In genomic region chr4:1487761-1488160, GRCh38 we compare ENCODE assay signal across 31 cellular contexts.
"Had no signal": no experiment of that assay in that cellular context is flagged by ENCODE, and none has a peak within 500 bp of the region (broad histone marks: within the 10 kb centered on the region; RNA-seq: fewer than 3 reads in every experiment).

No MANE protein-coding gene starts in this region.

- H3K27me3 ChIP-seq: ovary, right lobe of liver had no signal

- H3K9me3 ChIP-seq: ovary, prostate gland, right lobe of liver, uterus had no signal

- H3K9ac ChIP-seq: neural progenitor cell had no signal

- H3K4me3 Mint-ChIP-seq: mesothelial cell of epicardium; naive B cell; natural killer cell; nephron progenitor cell; neural progenitor cell; stimulated activated memory B cell treated with anti-CD40 and anti-IgM and Interleukin-4, amounts not matched to agents 10 μg/mL and 1 μg/mL and 100 μg/mL, for 72 hours; stimulated activated naive CD8-positive, alpha-beta T cell treated with anti-CD3 and anti-CD28 coated beads, Interleukin-15, amount 100 ng/mL, for 72 hours; type B pancreatic cell had no signal

- ATAC-seq: heart left ventricle; left colon; left lung; natural killer cell; right lobe of liver; stimulated activated memory B cell treated with anti-CD40 and anti-IgM and Interleukin-4, amounts not matched to agents 10 μg/mL and 1 μg/mL and 100 μg/mL, for 72 hours; stimulated activated naive CD8-positive, alpha-beta T cell treated with anti-CD3 and anti-CD28 coated beads, Interleukin-15, amount 100 ng/mL, for 72 hours had no signal

- H3K4me2 ChIP-seq: neural progenitor cell, smooth muscle cell had no signal

- H3K27ac Mint-ChIP-seq: mesothelial cell of epicardium; naive B cell; natural killer cell; nephron progenitor cell; neural progenitor cell; stimulated activated memory B cell treated with anti-CD40 and anti-IgM and Interleukin-4, amounts not matched to agents 10 μg/mL and 1 μg/mL and 100 μg/mL, for 72 hours; stimulated activated naive CD8-positive, alpha-beta T cell treated with anti-CD3 and anti-CD28 coated beads, Interleukin-15, amount 100 ng/mL, for 72 hours; type B pancreatic cell had no signal

- H3K4me1 ChIP-seq: heart left ventricle, left lung, prostate gland, right lobe of liver, tibial nerve, uterus had no signal

- H3K36me3 Mint-ChIP-seq: mesothelial cell of epicardium, neural progenitor cell had no signal

- H3K27ac ChIP-seq: heart left ventricle, left lung, neural progenitor cell, neutrophil, ovary, prostate gland, right lobe of liver, tibial nerve, uterus had no signal

- H2AFZ ChIP-seq: neural progenitor cell had no signal

- H3K4me3 ChIP-seq: heart left ventricle, left lung, lung, neural progenitor cell, ovary, prostate gland, right lobe of liver, smooth muscle cell, tibial nerve, uterus had no signal

- H3K36me3 ChIP-seq: heart left ventricle, left lung, neural progenitor cell, neutrophil, ovary, prostate gland, right lobe of liver, tibial nerve, uterus had no signal

- H3K4me1 Mint-ChIP-seq: naive B cell; natural killer cell; stimulated activated memory B cell treated with anti-CD40 and anti-IgM and Interleukin-4, amounts not matched to agents 10 μg/mL and 1 μg/mL and 100 μg/mL, for 72 hours; stimulated activated naive CD8-positive, alpha-beta T cell treated with anti-CD3 and anti-CD28 coated beads, Interleukin-15, amount 100 ng/mL, for 72 hours had no signal

- DNase-seq: hypothalamus; islet precursor cell; kidney glomerular epithelial cell; left colon; mesendoderm; naive B cell; natural killer cell; nephron progenitor cell; occipital lobe; ovary; retina; stimulated activated CD4-positive, alpha-beta T cell treated with anti-CD3 and anti-CD28 coated beads, Interleukin-1b, Interleukin-23, amount 100 ng/mL, for 48 hours; stimulated activated CD4-positive, alpha-beta T cell treated with anti-CD3 and anti-CD28 coated beads, Interleukin-2, amount 100 ng/mL, for 48 hours; stimulated activated CD4-positive, alpha-beta T cell treated with anti-CD3 and anti-CD28 coated beads, Interleukin-4, amount 100 ng/mL, for 4 hours; stimulated activated CD8-positive, alpha-beta memory T cell treated with anti-CD3 and anti-CD28 coated beads, Interleukin-4, amount 100 ng/mL, for 48 hours; stimulated activated naive CD4-positive, alpha-beta T cell treated with Interleukin-2 at 50 U/mL for 16 hours; stimulated activated naive CD8-positive, alpha-beta T cell treated with anti-CD3 and anti-CD28 coated beads, Interleukin-15, amount 100 ng/mL, for 72 hours; substantia nigra; uterus had no signal
